ENCODE assay signal across 22 cellular contexts in the genomic region with DNA sequence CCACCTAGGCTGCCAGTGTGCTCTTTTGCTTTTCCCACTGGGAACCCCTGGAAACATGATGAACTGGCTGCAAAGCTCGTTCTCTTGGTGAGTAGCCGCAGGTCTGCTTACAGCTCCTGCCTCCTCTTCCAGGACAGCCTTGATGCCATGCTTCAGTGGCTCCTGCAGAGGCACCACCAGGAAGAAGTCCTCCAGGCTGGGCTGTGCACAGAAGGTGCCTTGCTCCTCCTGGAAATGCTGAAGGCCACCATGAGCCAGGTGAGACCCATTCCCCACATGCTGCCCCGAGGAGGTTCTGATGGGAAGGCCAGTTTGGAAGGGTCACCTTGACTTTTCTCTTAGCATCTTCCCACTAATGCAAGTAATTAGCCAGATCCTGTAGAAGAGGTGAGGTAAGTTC.
A peak's percentile ranks its signal among the peaks of the same experiment; 100 is the strongest.
DNase-seq lines count a peak whose midpoint lies in the region; ATAC-seq lines count a peak whose summit lies in the region.
"Had no signal": no experiment of that assay in that cellular context is flagged by ENCODE, and none has a peak within 500 bp of the region (broad histone marks: within the 10 kb centered on the region; RNA-seq: fewer than 3 reads in every experiment).

No MANE protein-coding gene starts in this region.

- H2AFZ ChIP-seq in Karpas-422 (ENCODE audit: low read length) = no peak overlapping the region

- H3K9ac ChIP-seq in Karpas-422 (ENCODE audit: low read length) = no peak overlapping the region
- H3K9ac ChIP-seq: BLaER1 had no signal

- H3K27ac ChIP-seq in Karpas-422 (ENCODE audit: low read length) = peak overlapping the region; percentile 55
- H3K27ac ChIP-seq: BLaER1 had no signal

- H3K4me1 ChIP-seq in Karpas-422 (ENCODE audit: low read length) = peaks cover 11% of the 10 kb centered on the region
- H3K4me1 ChIP-seq: BE2C, BLaER1 had no signal

- DNase-seq in Karpas-422 (no peak), islet precursor cell (peak; percentile 33), NCI-H1105 treated with DMSO at 0.1 percent for 48 hours (lab: John Stamatoyannopoulos, UW) (no peak)
- DNase-seq: 8988T; ACHN; BE2C; C1 segment of cervical spinal cord; CD4-positive, alpha-beta memory T cell; CD4-positive, CD25-positive, alpha-beta regulatory T cell; CD8-positive, alpha-beta memory T cell; COR-L47; DMS 273 treated with DMSO at 0.1 percent for 48 hours; DMS153; DMS53; DMS79; DND-41; EL; GDM1 had no signal

- ATAC-seq in HG02678 (IDR thresholded peaks at IDR 0.05; ENCODE audit: unreplicated experiment) = no peak
- no peak for ATAC-seq in HG03442 (IDR thresholded peaks at IDR 0.05; ENCODE audit: unreplicated experiment)
- ATAC-seq: GM12878 had no signal

- H3K36me3 ChIP-seq in Karpas-422 (ENCODE audit: insufficient read depth, low read length) = peaks cover 72% of the 10 kb centered on the region
- H3K36me3 ChIP-seq: BE2C had no signal

- no peaks in the 10 kb centered on the region for H4K20me1 ChIP-seq in Karpas-422 (ENCODE audit: insufficient read depth, low read depth, low read length)
- H4K20me1 ChIP-seq: BLaER1 had no signal

- no peaks in the 10 kb centered on the region for H3K9me2 ChIP-seq in Karpas-422 (replicated peaks; ENCODE audit: insufficient read depth, low read length)

- H3K9me3 ChIP-seq in Karpas-422 (ENCODE audit: low read length) = no peaks in the 10 kb centered on the region
- H3K9me3 ChIP-seq: BE2C, BLaER1 had no signal

- no peak overlapping the region for H3K4me3 ChIP-seq in Karpas-422 (ENCODE audit: low read length)
- H3K4me3 ChIP-seq: BLaER1, GM12878 had no signal

- no peaks in the 10 kb centered on the region for H3K79me2 ChIP-seq in Karpas-422 (ENCODE audit: low read length)

- H3K4me2 ChIP-seq in Karpas-422 (ENCODE audit: low read depth, low read length, poor library complexity, severe bottlenecking) = no peak overlapping the region
- H3K4me2 ChIP-seq: BLaER1 had no signal

- H3K27me3 ChIP-seq in Karpas-422 (ENCODE audit: low read length) = no peaks in the 10 kb centered on the region
- H3K27me3 ChIP-seq: BE2C, BLaER1 had no signal
